In genomic region chr4:102868782-102869568, GRCh38 we compare ENCODE assay signal across 8 cellular contexts. TPM values are rescaled to one million over a fixed set of nuclear protein-coding genes. Genes with fewer than 3 reads are reported as not detected.
DNase-seq lines count a peak whose midpoint lies in the region; ATAC-seq, FAIRE-seq and TF ChIP-seq lines count a peak whose summit lies in the region.

CISD2 (plus strand) TSS chr4:102868992; CDS start chr4:102869085, 93 bp downstream.

- H3K4me3 Mint-ChIP-seq in activated T-cell treated with anti-CD3 and anti-CD28 coated beads, Interleukin-2, amount 50 U/mL, for 72 hours = peak within 1 kb of the TSS; percentile 97 to 99

- H3K27me3 Mint-ChIP-seq in activated T-cell treated with anti-CD3 and anti-CD28 coated beads, Interleukin-2, amount 50 U/mL, for 72 hours (ENCODE audit: low read depth) = no peaks in the 10 kb centered on the region

- 1 to 2% methylated on average over 61 to 68 of the region's 71 CpGs for WGBS in GM23248 (ENCODE audit: low coverage in 1 of 2, low lambda C conversion rate in 2 of 2, missing lambda C conversion rate in 2 of 2), 2 experiments
- under 1% methylated on average over 42 of the region's 71 CpGs for WGBS in esophagus muscularis mucosa

- TF ChIP-seq CTCF in DOHH2 (IDR thresholded peaks at IDR 0.05; ENCODE audit: low read depth, low read length, poor library complexity, severe bottlenecking) = no peak
- no peak for TF ChIP-seq CTCF in esophagus muscularis mucosa (IDR thresholded peaks at IDR 0.05)

- H3K27ac ChIP-seq in DOHH2 (ENCODE audit: low read depth, low read length) = peak within 1 kb of the TSS; percentile 93
- H3K27ac ChIP-seq in GM23248 = peak within 1 kb of the TSS; percentile 97
- peak within 1 kb of the TSS; percentile 90 for H3K27ac ChIP-seq in Karpas-422 (ENCODE audit: low read length)
- H3K27ac ChIP-seq in esophagus muscularis mucosa (replicated peaks in 1 of 4) = peak within 1 kb of the TSS; percentile 95 to 97 (median 96)

- TF ChIP-seq POLR2A in esophagus muscularis mucosa (IDR thresholded peaks at IDR 0.05; ENCODE audit: low read depth) = peak; percentile 64

- peak; percentile 89 to 90 for ATAC-seq in activated T-cell treated with anti-CD3 and anti-CD28 coated beads, Interleukin-2, amount 50 U/mL, for 72 hours (replicated peaks in 1 of 2)

- H3K9ac ChIP-seq in GM23248 = peak within 1 kb of the TSS; percentile 95
- H3K9ac ChIP-seq in Karpas-422 (ENCODE audit: low read length) = peak within 1 kb of the TSS; percentile 75

- H3F3A ChIP-seq in DOHH2 (ENCODE audit: control insufficient read depth, insufficient read depth) = peaks cover 5% of the 10 kb centered on the region
- 0 out of 2 replicates have a peak, but pooled peaks cover 13% of the 10 kb centered on the region for H3F3A ChIP-seq in GM23248 (ENCODE audit: insufficient read depth)

- in situ Hi-C loops in GM23248 (cut with MboI) = no loop called here

- peak within 1 kb of the TSS; percentile 90 for H2AFZ ChIP-seq in GM23248
- H2AFZ ChIP-seq in Karpas-422 (ENCODE audit: low read length) = peak within 1 kb of the TSS; percentile 13; the same call in 1 of the 2 replicates

- peak within 1 kb of the TSS; percentile 94 for H3K4me2 ChIP-seq in DOHH2 (ENCODE audit: low read length)
- H3K4me2 ChIP-seq in GM23248 (ENCODE audit: unreplicated experiment) = peak within 1 kb of the TSS; percentile 98
- H3K4me2 ChIP-seq in Karpas-422 (ENCODE audit: low read depth, low read length, poor library complexity, severe bottlenecking) = peak within 1 kb of the TSS; percentile 88

- peak within 1 kb of the TSS; percentile 96 for H3K27ac Mint-ChIP-seq in activated T-cell treated with anti-CD3 and anti-CD28 coated beads, Interleukin-2, amount 50 U/mL, for 72 hours

- H3K36me3 ChIP-seq in DOHH2 (ENCODE audit: control insufficient read depth, low read length) (peaks cover 54% of the 10 kb centered on the region), GM23248 (ENCODE audit: low read depth) (0 out of 2 replicates have a peak, but pooled peaks cover 3% of the 10 kb centered on the region), Karpas-422 (ENCODE audit: insufficient read depth, low read length) (peaks cover 40% of the 10 kb centered on the region), esophagus muscularis mucosa (no peaks in the 10 kb centered on the region)

- intact Hi-C loops in esophagus muscularis mucosa (cut with DNase I) = loop anchor here (1.0 to 2.0 kb wide), 2 partner anchors 41 to 150 kb away; partner anchors contain the start of gene SLC9B1

- peaks cover 0 to under 1% of the 10 kb centered on the region in 2 donors for H3K9me3 Mint-ChIP-seq in activated T-cell treated with anti-CD3 and anti-CD28 coated beads, Interleukin-2, amount 50 U/mL, for 72 hours

- peaks cover 4 to 16% of the 10 kb centered on the region in 2 donors for H3K36me3 Mint-ChIP-seq in activated T-cell treated with anti-CD3 and anti-CD28 coated beads, Interleukin-2, amount 50 U/mL, for 72 hours (ENCODE audit: insufficient read depth in 2 of 2)

- H3K4me3 ChIP-seq in DOHH2 (ENCODE audit: low read length) (peak within 1 kb of the TSS; percentile 92), GM23248 (peak within 1 kb of the TSS; percentile 92), Karpas-422 (ENCODE audit: low read length) (peak within 1 kb of the TSS; percentile 76), esophagus muscularis mucosa (peak within 1 kb of the TSS; percentile 68 to 79 (median 73))

- H3K9me3 ChIP-seq in DOHH2 (ENCODE audit: control insufficient read depth, insufficient read depth, low read length) (peaks cover 7% of the 10 kb centered on the region; the same call in 1 of the 2 replicates), GM23248 (ENCODE audit: low read depth) (no peaks in the 10 kb centered on the region), Karpas-422 (ENCODE audit: low read length) (no peaks in the 10 kb centered on the region), esophagus muscularis mucosa (no peaks in the 10 kb centered on the region)

- H3K79me2 ChIP-seq in DOHH2 (ENCODE audit: control insufficient read depth, low read length) (peaks cover 93% of the 10 kb centered on the region), GM23248 (ENCODE audit: insufficient read depth) (peaks cover 85% of the 10 kb centered on the region), Karpas-422 (ENCODE audit: low read length) (peaks cover 92% of the 10 kb centered on the region)

- DNase-seq in GM23248 (peak; percentile 97), Karpas-422 (peak; percentile 97), RCC 7860 (ENCODE audit: low spot score) (peak; percentile 81), esophagus muscularis mucosa (ENCODE audit: extremely low spot score) (peak; percentile 97), myocyte (ENCODE audit: low read depth) (peak; percentile 92)
- peak; percentile 95 to 96 for DNase-seq in activated T-cell treated with anti-CD3 and anti-CD28 coated beads, Interleukin-2, amount 50 U/mL, for 72 hours
- DNase-seq in stimulated activated CD8-positive, alpha-beta memory T cell treated with anti-CD3 and anti-CD28 coated beads, Interleukin-7, amount 100 ng/mL, for 4 hours (ENCODE audit: low read depth in 2 of 2) = peak; percentile 86 to 88

- TF ChIP-seq EP300 in esophagus muscularis mucosa (IDR thresholded peaks at IDR 0.05) = no peak

- no peak for FAIRE-seq in RCC 7860 (lab: Jason Lieb, UNC)

- peaks cover 66% of the 10 kb centered on the region for H3K4me1 Mint-ChIP-seq in activated T-cell treated with anti-CD3 and anti-CD28 coated beads, Interleukin-2, amount 50 U/mL, for 72 hours (ENCODE audit: low read depth)

- no peaks in the 10 kb centered on the region for H3K9me2 ChIP-seq in DOHH2 (replicated peaks; ENCODE audit: control insufficient read depth, low read length)
- H3K9me2 ChIP-seq in GM23248 (ENCODE audit: insufficient read depth) = no peaks in the 10 kb centered on the region
- no peaks in the 10 kb centered on the region for H3K9me2 ChIP-seq in Karpas-422 (replicated peaks; ENCODE audit: insufficient read depth, low read length)

- H3K27me3 ChIP-seq in DOHH2 (ENCODE audit: control insufficient read depth, low read length) (no peaks in the 10 kb centered on the region), GM23248 (replicated peaks; ENCODE audit: insufficient read depth) (no peaks in the 10 kb centered on the region), Karpas-422 (ENCODE audit: low read length) (no peaks in the 10 kb centered on the region), esophagus muscularis mucosa (no peaks in the 10 kb centered on the region)

- peaks cover 33% of the 10 kb centered on the region for H3K4me1 ChIP-seq in DOHH2 (ENCODE audit: control insufficient read depth, low read length)
- peaks cover 17% of the 10 kb centered on the region for H3K4me1 ChIP-seq in GM23248 (ENCODE audit: insufficient read depth)
- H3K4me1 ChIP-seq in Karpas-422 (ENCODE audit: low read length) = peaks cover 34% of the 10 kb centered on the region
- peaks cover 21 to 26% (median 23%) of the 10 kb centered on the region in 4 donors for H3K4me1 ChIP-seq in esophagus muscularis mucosa

- H4K20me1 ChIP-seq in DOHH2 (ENCODE audit: control insufficient read depth, insufficient read depth, low read depth, low read length) = no peaks in the 10 kb centered on the region
- no peaks in the 10 kb centered on the region for H4K20me1 ChIP-seq in GM23248 (ENCODE audit: insufficient read depth)
- no peaks in the 10 kb centered on the region for H4K20me1 ChIP-seq in Karpas-422 (ENCODE audit: insufficient read depth, low read depth, low read length)

RNA-seq across cellular contexts. Expression of gene CISD2, which starts in this region (rescaled TPM):
- total RNA-seq in GM23248 (2014; rRNA removed; shearing (Covaris generic)) = 26.7 and 40.3 TPM in 2 replicates
- 67.7 and 69.7 TPM in 2 replicates for polyA plus RNA-seq in GM23248 (2016; fragmentation: Nextera tagmentation; extraction: Ambion mirVana)
- 53.8 and 70.3 TPM in 2 replicates for total RNA-seq in Karpas-422 (2014; rRNA removed; shearing (Covaris generic); ENCODE audit: low replicate concordance)
- total RNA-seq in activated T-cell treated with anti-CD3 and anti-CD28 coated beads, Interleukin-2, amount 50 U/mL, for 72 hours = 10 to 100 TPM; 36.3 to 38.4 TPM
- 10 to 100 TPM in 2 of 4 donors, 1 to 10 TPM in 2; 6.6 to 13.3 (median 10.3) TPM for total RNA-seq in esophagus muscularis mucosa
- total RNA-seq in myocyte = 39.0 and 39.5 TPM in 2 replicates
- 30.1 TPM for polyA plus RNA-seq in myocyte (2012)

Comparison
In these comparisons a context has a peak if more than half of its experiments do, and no peak if none do; other contexts are left out.
1. Peak in every context shown above with its lines: DNase-seq, ATAC-seq, H3K4me3 ChIP-seq and H3K27ac ChIP-seq.